In genomic region chr15:57861805-57862586, GRCh38 we compare ENCODE assay signal across 1 cellular context.
TF ChIP-seq lines count a peak whose summit lies in the region.

No MANE protein-coding gene starts in this region.

TF ChIP-seq in K562, 482 proteins besides CTCF, POLR2A, EP300 and RAD21 (continued from another document):
- peak; percentile 79 for TF ChIP-seq ATF3 (IDR thresholded peaks at IDR 0.05)
- TF ChIP-seq ATF3 (CRISPR knock-in tag; conservative IDR thresholded peaks at IDR 0.05): no peak
- TF ChIP-seq, protein P1, sequence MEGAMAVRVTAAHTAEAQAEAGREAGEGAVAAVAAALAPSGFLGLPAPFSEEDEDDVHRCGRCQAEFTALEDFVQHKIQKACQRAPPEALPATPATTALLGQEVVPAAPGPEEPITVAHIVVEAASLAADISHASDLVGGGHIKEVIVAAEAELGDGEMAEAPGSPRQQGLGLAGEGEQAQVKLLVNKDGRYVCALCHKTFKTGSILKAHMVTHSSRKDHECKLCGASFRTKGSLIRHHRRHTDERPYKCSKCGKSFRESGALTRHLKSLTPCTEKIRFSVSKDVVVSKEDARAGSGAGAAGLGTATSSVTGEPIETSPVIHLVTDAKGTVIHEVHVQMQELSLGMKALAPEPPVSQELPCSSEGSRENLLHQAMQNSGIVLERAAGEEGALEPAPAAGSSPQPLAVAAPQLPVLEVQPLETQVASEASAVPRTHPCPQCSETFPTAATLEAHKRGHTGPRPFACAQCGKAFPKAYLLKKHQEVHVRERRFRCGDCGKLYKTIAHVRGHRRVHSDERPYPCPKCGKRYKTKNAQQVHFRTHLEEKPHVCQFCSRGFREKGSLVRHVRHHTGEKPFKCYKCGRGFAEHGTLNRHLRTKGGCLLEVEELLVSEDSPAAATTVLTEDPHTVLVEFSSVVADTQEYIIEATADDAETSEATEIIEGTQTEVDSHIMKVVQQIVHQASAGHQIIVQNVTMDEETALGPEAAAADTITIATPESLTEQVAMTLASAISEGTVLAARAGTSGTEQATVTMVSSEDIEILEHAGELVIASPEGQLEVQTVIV (CRISPR knock-in tag; IDR thresholded peaks at IDR 0.05; ENCODE audit: borderline replicate concordance): 0 out of 2 replicates have a peak, but pooled peaks have one; percentile 7
- TF ChIP-seq EHMT2 (IDR thresholded peaks at IDR 0.05): peak; percentile 19; the same call in 1 of the 2 replicates
- TF ChIP-seq TEAD4 (IDR thresholded peaks at IDR 0.05; ENCODE audit: low read length): no peak; the same call in 1 of the 2 replicates
- no peak for TF ChIP-seq TEAD4 (CRISPR knock-in tag; IDR thresholded peaks at IDR 0.05; ENCODE audit: borderline replicate concordance)
- no peak for TF ChIP-seq ZNF232 (CRISPR knock-in tag; IDR thresholded peaks at IDR 0.05)
